ENCODE assay signal across 1 cellular context in the genomic region with DNA sequence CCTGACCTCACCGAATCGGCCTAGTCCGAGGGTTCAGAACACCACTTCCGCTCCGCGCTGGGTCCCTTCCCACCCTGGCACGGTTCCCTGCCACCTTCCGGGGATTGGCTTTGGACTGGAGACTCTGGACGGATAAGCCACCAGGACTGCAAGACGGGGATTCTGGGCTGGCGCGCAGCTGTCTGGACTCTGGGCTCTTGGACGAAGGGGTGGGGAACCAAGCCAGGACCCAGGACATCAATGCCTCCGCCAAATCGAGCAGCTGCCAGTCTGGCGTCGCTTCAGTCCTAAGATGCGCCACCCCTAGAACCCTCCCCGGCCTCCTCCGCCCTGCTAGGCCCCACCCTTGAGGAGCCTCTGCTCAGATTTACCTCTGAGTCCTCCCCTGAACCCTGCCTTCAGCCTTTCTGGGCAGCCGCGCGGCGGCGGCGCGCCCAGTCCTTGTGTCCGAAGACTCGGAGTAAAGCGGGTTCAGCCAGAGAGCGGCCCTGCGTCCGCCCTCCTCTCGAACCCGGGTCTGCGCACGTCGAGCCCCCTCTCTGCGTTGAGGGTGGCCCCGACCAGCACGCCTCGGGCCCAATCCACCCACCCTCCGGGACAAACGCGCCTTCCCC.
TF ChIP-seq lines count a peak whose summit lies in the region.

No MANE protein-coding gene starts in this region.

TF ChIP-seq in A549, 52 proteins besides CTCF, POLR2A, EP300 and RAD21 (continued from another document):
- TF ChIP-seq, protein P1, sequence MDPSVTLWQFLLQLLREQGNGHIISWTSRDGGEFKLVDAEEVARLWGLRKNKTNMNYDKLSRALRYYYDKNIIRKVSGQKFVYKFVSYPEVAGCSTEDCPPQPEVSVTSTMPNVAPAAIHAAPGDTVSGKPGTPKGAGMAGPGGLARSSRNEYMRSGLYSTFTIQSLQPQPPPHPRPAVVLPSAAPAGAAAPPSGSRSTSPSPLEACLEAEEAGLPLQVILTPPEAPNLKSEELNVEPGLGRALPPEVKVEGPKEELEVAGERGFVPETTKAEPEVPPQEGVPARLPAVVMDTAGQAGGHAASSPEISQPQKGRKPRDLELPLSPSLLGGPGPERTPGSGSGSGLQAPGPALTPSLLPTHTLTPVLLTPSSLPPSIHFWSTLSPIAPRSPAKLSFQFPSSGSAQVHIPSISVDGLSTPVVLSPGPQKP (IDR thresholded peaks at IDR 0.05; ENCODE audit: low read depth, low read length): no peak
- no peak for TF ChIP-seq TFCP2L1 (CRISPR knock-in tag; IDR thresholded peaks at IDR 0.05)
- TF ChIP-seq FOSL2 (IDR thresholded peaks at IDR 0.05): no peak
- no peak for TF ChIP-seq FOSL2 (CRISPR knock-in tag; IDR thresholded peaks at IDR 0.05)
- TF ChIP-seq HOXA7 (CRISPR knock-in tag; IDR thresholded peaks at IDR 0.05): no peak
- no peak for TF ChIP-seq RARB (CRISPR knock-in tag; IDR thresholded peaks at IDR 0.05)
- no peak for TF ChIP-seq CHD2 (IDR thresholded peaks at IDR 0.05; ENCODE audit: low read length, partially characterized antibody)
- TF ChIP-seq SMC3 (IDR thresholded peaks at IDR 0.05): no peak
- TF ChIP-seq CEBPB (IDR thresholded peaks at IDR 0.05): no peak
- no peak for TF ChIP-seq TP53 (CRISPR knock-in tag; IDR thresholded peaks at IDR 0.05)
- no peak for TF ChIP-seq ZNF302 (CRISPR knock-in tag; IDR thresholded peaks at IDR 0.05)
